Comparison of ENCODE assay signal across 10 cellular contexts in genomic region chr20:4519530-4519929, GRCh38.
DNase-seq lines count a peak whose midpoint lies in the region; ATAC-seq and TF ChIP-seq lines count a peak whose summit lies in the region.
"Had no signal": no experiment of that assay in that cellular context is flagged by ENCODE, and none has a peak within 500 bp of the region (broad histone marks: within the 10 kb centered on the region; RNA-seq: fewer than 3 reads in every experiment).

No MANE protein-coding gene starts in this region.

- H3K27me3 ChIP-seq in liver (ENCODE audit: control insufficient read depth in 4 of 4, insufficient read depth in 4 of 4, low read length in 3 of 4) = peaks cover 0 to 6% (median 3%) of the 10 kb centered on the region in 4 donors

- no peak overlapping the region for H3K27ac ChIP-seq in liver (ENCODE audit: low read depth in 1 of 2, low read length in 2 of 2)

- no peaks in the 10 kb centered on the region for H3K36me3 ChIP-seq in liver (ENCODE audit: control insufficient read depth in 4 of 4, insufficient read depth in 3 of 4, low read depth in 1 of 4, low read length in 3 of 4)

- peaks cover 49% of the 10 kb centered on the region for H3K27me3 Mint-ChIP-seq in Calu3 (ENCODE audit: unreplicated experiment)
- H3K27me3 Mint-ChIP-seq in HFFc6 (ENCODE audit: insufficient read depth) = no peaks in the 10 kb centered on the region
- H3K27me3 Mint-ChIP-seq in activated T-helper 1 cell treated with anti-CD3 and anti-CD28 coated beads, Interleukin-12 subunit alpha, Interleukin-12 subunit beta, Interleukin-2, Interleukin-4 antibody, amounts not matched to agents 30 ng/mL and 10 ng/mL and 1 ng/mL, durations not matched to agents 14 hours and 24 hours and 36 hours (ENCODE audit: insufficient read depth) = peaks cover 8% of the 10 kb centered on the region

- 10% methylated on average over 2 of the region's 2 CpGs for WGBS in liver

- ATAC-seq in HG02623 (IDR thresholded peaks at IDR 0.05; ENCODE audit: unreplicated experiment) = no peak

- no TSS peak for BruUV-seq in Calu3 (replicated peaks; lab: Mats Ljungman, UMichigan)

- peak; percentile 17 for DNase-seq in Calu3
- DNase-seq in HFFc6 = no peak
- peak; percentile 3 for DNase-seq in activated T-helper 1 cell treated with anti-CD3 and anti-CD28 coated beads, Interleukin-12 subunit alpha, Interleukin-12 subunit beta, Interleukin-2, Interleukin-4 antibody, amounts not matched to agents 30 ng/mL and 10 ng/mL and 1 ng/mL, durations not matched to agents 14 hours and 24 hours and 36 hours (ENCODE audit: low spot score)
- no peak for DNase-seq in NCI-H2081 (lab: John Stamatoyannopoulos, UW)
- DNase-seq in DMS79 treated with DMSO at 0.1 percent for 48 hours (lab: John Stamatoyannopoulos, UW) = no peak
- no peak for DNase-seq in activated CD8-positive, alpha-beta memory T cell treated with anti-CD3 and anti-CD28 coated beads, Interleukin-2, amount 50 U/mL, for 48 hours
- DNase-seq: posterior cingulate gyrus had no signal

- H3K36me3 Mint-ChIP-seq in Calu3 (ENCODE audit: insufficient read depth, unreplicated experiment) = no peaks in the 10 kb centered on the region
- peaks cover 20% of the 10 kb centered on the region for H3K36me3 Mint-ChIP-seq in HFFc6 (ENCODE audit: low read depth)
- no peaks in the 10 kb centered on the region for H3K36me3 Mint-ChIP-seq in activated T-helper 1 cell treated with anti-CD3 and anti-CD28 coated beads, Interleukin-12 subunit alpha, Interleukin-12 subunit beta, Interleukin-2, Interleukin-4 antibody, amounts not matched to agents 30 ng/mL and 10 ng/mL and 1 ng/mL, durations not matched to agents 14 hours and 24 hours and 36 hours (ENCODE audit: low read depth)

- H3K4me1 ChIP-seq in liver (ENCODE audit: control insufficient read depth in 4 of 4, insufficient read depth in 4 of 4, low read length in 3 of 4) = no peaks in the 10 kb centered on the region

- no peak overlapping the region for H3K9ac ChIP-seq in liver (ENCODE audit: low read depth in 1 of 2, low read length in 2 of 2)

- intact Hi-C loops in Calu3 (cut with micrococcal nuclease; ENCODE audit: unreplicated experiment) = no loop called here
- intact Hi-C loops in activated T-helper 1 cell treated with anti-CD3 and anti-CD28 coated beads, Interleukin-12 subunit alpha, Interleukin-12 subunit beta, Interleukin-2, Interleukin-4 antibody, amounts not matched to agents 30 ng/mL and 10 ng/mL and 1 ng/mL, durations not matched to agents 14 hours and 24 hours and 36 hours (cut with micrococcal nuclease) = loop anchor here (5.0 kb wide), 1 partner anchor 412 kb away; no protein-coding TSS in a partner anchor

- H3K4me3 Mint-ChIP-seq in Calu3 (ENCODE audit: low read depth, unreplicated experiment) (no peak overlapping the region), HFFc6 (no peak overlapping the region)
- H3K4me3 Mint-ChIP-seq in activated T-helper 1 cell treated with anti-CD3 and anti-CD28 coated beads, Interleukin-12 subunit alpha, Interleukin-12 subunit beta, Interleukin-2, Interleukin-4 antibody, amounts not matched to agents 30 ng/mL and 10 ng/mL and 1 ng/mL, durations not matched to agents 14 hours and 24 hours and 36 hours = no peak overlapping the region
- H3K4me3 Mint-ChIP-seq: central memory CD8-positive, alpha-beta T cell had no signal

- peak; percentile 24 to 46 for TF ChIP-seq RAD21 in liver (IDR thresholded peaks at IDR 0.05)

- H3K9me3 ChIP-seq in liver (ENCODE audit: control insufficient read depth in 4 of 4, low read length in 3 of 4) = no peaks in the 10 kb centered on the region

- H3K27ac Mint-ChIP-seq in Calu3 (ENCODE audit: unreplicated experiment) (no peak overlapping the region), HFFc6 (no peak overlapping the region)
- no peak overlapping the region for H3K27ac Mint-ChIP-seq in activated T-helper 1 cell treated with anti-CD3 and anti-CD28 coated beads, Interleukin-12 subunit alpha, Interleukin-12 subunit beta, Interleukin-2, Interleukin-4 antibody, amounts not matched to agents 30 ng/mL and 10 ng/mL and 1 ng/mL, durations not matched to agents 14 hours and 24 hours and 36 hours

- TF ChIP-seq CTCF in Calu3 (IDR thresholded peaks at IDR 0.05; ENCODE audit: unreplicated experiment) (peak; percentile 26), HFFc6 (IDR thresholded peaks at IDR 0.05) (peak; percentile 73), liver (IDR thresholded peaks at IDR 0.05; ENCODE audit: low read depth, low read length, missing input control) (no peak)

- no peak overlapping the region for H3K4me3 ChIP-seq in liver (ENCODE audit: low read depth in 1 of 3, low read length in 3 of 3)

- CTCF ChIA-PET in Calu3 (lab: Charles Lee) = no interaction called here

- H3K9me3 Mint-ChIP-seq in Calu3 (ENCODE audit: low read depth, unreplicated experiment) (peaks cover 5% of the 10 kb centered on the region), HFFc6 (no peaks in the 10 kb centered on the region)
- no peaks in the 10 kb centered on the region for H3K9me3 Mint-ChIP-seq in activated T-helper 1 cell treated with anti-CD3 and anti-CD28 coated beads, Interleukin-12 subunit alpha, Interleukin-12 subunit beta, Interleukin-2, Interleukin-4 antibody, amounts not matched to agents 30 ng/mL and 10 ng/mL and 1 ng/mL, durations not matched to agents 14 hours and 24 hours and 36 hours
- H3K9me3 Mint-ChIP-seq: central memory CD8-positive, alpha-beta T cell had no signal

- no peaks in the 10 kb centered on the region for H3K4me1 Mint-ChIP-seq in Calu3 (ENCODE audit: low read depth, unreplicated experiment)
- peaks cover 36% of the 10 kb centered on the region for H3K4me1 Mint-ChIP-seq in HFFc6 (ENCODE audit: low read depth)
- H3K4me1 Mint-ChIP-seq in activated T-helper 1 cell treated with anti-CD3 and anti-CD28 coated beads, Interleukin-12 subunit alpha, Interleukin-12 subunit beta, Interleukin-2, Interleukin-4 antibody, amounts not matched to agents 30 ng/mL and 10 ng/mL and 1 ng/mL, durations not matched to agents 14 hours and 24 hours and 36 hours (ENCODE audit: low read depth) = no peaks in the 10 kb centered on the region
- H3K4me1 Mint-ChIP-seq: central memory CD8-positive, alpha-beta T cell had no signal

TF ChIP-seq in liver, 16 proteins besides CTCF, POLR2A, EP300 and RAD21:
- TF ChIP-seq TAF1 (conservative IDR thresholded peaks at IDR 0.05) (no peak), EGR1 (IDR thresholded peaks at IDR 0.05; ENCODE audit: low read depth in 2 of 2) (no peak), RXRA (IDR thresholded peaks at IDR 0.05) (no peak), JUND (IDR thresholded peaks at IDR 0.05) (no peak), FOXA2 (IDR thresholded peaks at IDR 0.05) (no peak), MAX (IDR thresholded peaks at IDR 0.05) (no peak), FOXA1 (IDR thresholded peaks at IDR 0.05) (no peak), HNF4A (conservative IDR thresholded peaks at IDR 0.05) (no peak), NR2F2 (IDR thresholded peaks at IDR 0.05) (no peak), ATF3 (IDR thresholded peaks at IDR 0.05) (no peak)
TF ChIP-seq in liver: peak in this region for 0.

Comparison
In these comparisons a context has a peak if more than half of its experiments do, and no peak if none do; other contexts are left out.
1. DNase-seq: peak in Calu3 (single experiment) and activated T-helper 1 cell treated with anti-CD3 and anti-CD28 coated beads, Interleukin-12 subunit alpha, Interleukin-12 subunit beta, Interleukin-2, Interleukin-4 antibody, amounts not matched to agents 30 ng/mL and 10 ng/mL and 1 ng/mL, durations not matched to agents 14 hours and 24 hours and 36 hours (single experiment); none in HFFc6 (single experiment), NCI-H2081 (0 of 2), DMS79 treated with DMSO at 0.1 percent for 48 hours (single experiment) and activated CD8-positive, alpha-beta memory T cell treated with anti-CD3 and anti-CD28 coated beads, Interleukin-2, amount 50 U/mL, for 48 hours (single experiment).